In the genomic region with DNA sequence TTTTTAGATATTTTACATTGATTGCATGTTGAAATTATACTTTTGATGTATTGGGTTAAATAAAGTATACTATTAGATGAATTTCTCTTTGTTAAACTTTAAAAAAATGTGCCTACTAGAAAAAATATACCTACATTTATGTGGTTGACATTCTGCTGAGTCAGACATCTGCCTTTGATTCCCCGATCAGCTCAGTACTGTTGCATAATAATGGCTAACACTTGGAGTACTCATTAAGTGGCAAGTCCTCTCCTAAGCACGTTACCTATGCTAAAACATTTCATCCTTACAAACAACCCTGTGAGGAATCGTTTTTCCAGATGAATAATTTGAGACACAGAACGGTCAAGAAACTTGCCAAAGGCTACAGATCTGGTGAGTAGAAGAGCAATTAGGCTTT, we compare ENCODE assay signal across 23 cellular contexts. TPM values are rescaled to one million over a fixed set of nuclear protein-coding genes. Genes with fewer than 3 reads are reported as not detected.
DNase-seq lines count a peak whose midpoint lies in the region; FAIRE-seq and TF ChIP-seq lines count a peak whose summit lies in the region.
"Had no signal": no experiment of that assay in that cellular context is flagged by ENCODE, and none has a peak within 500 bp of the region (broad histone marks: within the 10 kb centered on the region; RNA-seq: fewer than 3 reads in every experiment).

No MANE protein-coding gene starts in this region.

- H3F3A ChIP-seq in PC-9 (ENCODE audit: insufficient read depth, low read depth), result peaks cover 26% of the 10 kb centered on the region; the same call in 1 of the 2 replicates

- CTCF ChIA-PET in PC-9 (lab: Charles Lee), result no interaction called here

- no peaks in the 10 kb centered on the region for H3K79me2 ChIP-seq in PC-9 (ENCODE audit: low read depth)

- no peaks in the 10 kb centered on the region for H3K36me3 ChIP-seq in PC-9 (ENCODE audit: low read depth)
- H3K36me3 ChIP-seq: gastrocnemius medialis, right atrium auricular region, thyroid gland had no signal

- FAIRE-seq in urothelium cell line (lab: Jason Lieb, UNC), result peak; percentile 40

- H3K9me3 ChIP-seq in PC-9 (ENCODE audit: insufficient read depth, low read depth), result no peaks in the 10 kb centered on the region; the same call in 1 of the 2 replicates
- H3K9me3 ChIP-seq: gastrocnemius medialis, mucosa of descending colon, right atrium auricular region, thyroid gland had no signal

- H3K4me1 ChIP-seq in PC-9 (replicated peaks; ENCODE audit: insufficient read depth), result peaks cover 34% of the 10 kb centered on the region
- H3K4me1 ChIP-seq: gastrocnemius medialis, right atrium auricular region had no signal

- DNase-seq in NCI-H510A treated with DMSO at 0.1 percent for 48 hours (lab: John Stamatoyannopoulos, UW) (peak; percentile 22), NCI-H510A (lab: John Stamatoyannopoulos, UW) (no peak), PC-9 (peak in 1 of 2 experiments; percentile 75), fibroblast of mammary gland (ENCODE audit: low read depth) (peak; percentile 47), urothelium cell line (ENCODE audit: low spot score) (no peak), dedifferentiated amniotic fluid mesenchymal stem cell (ENCODE audit: extremely low spot score) (no peak), activated gamma-delta T cell (lab: John Stamatoyannopoulos, UW) (no peak), NCI-H774 (lab: John Stamatoyannopoulos, UW) (no peak)
- DNase-seq: ACHN; activated CD4-positive, alpha-beta T cell treated with anti-CD3 and anti-CD28 coated beads, Interleukin-2, amount 10 ng/mL, durations not matched to agents 7 days and 5 days; activated CD8-positive, alpha-beta memory T cell treated with anti-CD3 and anti-CD28 coated beads, Interleukin-2, amount 50 U/mL, for 4 hours; activated gamma-delta T cell treated with Interleukin-2 at 50 U/mL for 16 hours; aorta; gastrocnemius medialis; left colon; MM.1S; mucosa of descending colon; NCI-H2029 treated with DMSO at 0.1 percent for 48 hours; NCI-H748 treated with DMSO at 0.1 percent for 48 hours; stimulated activated naive B cell treated with anti-CD40 and anti-IgM and Interleukin-4, amounts not matched to agents 10 μg/mL and 1 μg/mL and 100 μg/mL, for 72 hours; SW 1271; thyroid gland had no signal

- H3K27me3 ChIP-seq in PC-9 (ENCODE audit: insufficient read depth, low read depth), result no peaks in the 10 kb centered on the region
- H3K27me3 ChIP-seq: right atrium auricular region, thyroid gland had no signal

- H3K27ac ChIP-seq in PC-9, result 0 out of 2 replicates have a peak overlapping the region, but pooled peaks have one; percentile 40
- H3K27ac ChIP-seq: gastrocnemius medialis, right atrium auricular region, thyroid gland had no signal

- no TSS peak for BruUV-seq in PC-9 (replicated peaks; lab: Mats Ljungman, UMichigan)

- intact Hi-C loops in PC-9 (cut with micrococcal nuclease; ENCODE audit: unreplicated experiment), result loop anchor here (5.0 kb wide), 1 partner anchor 176 kb away; no protein-coding TSS in a partner anchor

- no peaks in the 10 kb centered on the region for H4K20me1 ChIP-seq in PC-9 (ENCODE audit: insufficient read depth)

- H2AFZ ChIP-seq in PC-9, result 0 out of 2 replicates have a peak overlapping the region, but pooled peaks have one; percentile 50

- H3K4me3 ChIP-seq in PC-9 (peak overlapping the region; percentile 27; the same call in 1 of the 2 replicates), fibroblast of mammary gland (ENCODE audit: control insufficient read depth, low read depth, low read length) (no peak overlapping the region)
- H3K4me3 ChIP-seq: gastrocnemius medialis, mucosa of descending colon, right atrium auricular region, thyroid gland had no signal

- peak overlapping the region; percentile 54 for H3K4me2 ChIP-seq in PC-9

- TF ChIP-seq CTCF in PC-9 (conservative IDR thresholded peaks at IDR 0.05) (no peak), fibroblast of mammary gland (conservative IDR thresholded peaks at IDR 0.05; ENCODE audit: control insufficient read depth, insufficient read depth, low read depth, low read length) (no peak)

- no peaks in the 10 kb centered on the region; the same call in 1 of the 2 replicates for H3K9me2 ChIP-seq in PC-9 (ENCODE audit: insufficient read depth)

- POLR2A ChIA-PET in PC-9 (lab: Charles Lee; ENCODE audit: unreplicated experiment), result no interaction called here

RNA-seq across cellular contexts. Expression of gene SEM1, which starts 14.0 kb away (rescaled TPM):
- total RNA-seq in PC-9 (2021), result 108 and 131 TPM in 2 replicates

Comparison
In these comparisons a context has a peak if more than half of its experiments do, and no peak if none do; other contexts are left out.
1. DNase-seq: peak in NCI-H510A treated with DMSO at 0.1 percent for 48 hours (single experiment) and fibroblast of mammary gland (single experiment); none in NCI-H510A (single experiment), urothelium cell line (single experiment), dedifferentiated amniotic fluid mesenchymal stem cell (single experiment), activated gamma-delta T cell (single experiment) and NCI-H774 (single experiment).